Comparison of ENCODE assay signal across 10 cellular contexts in the genomic region with DNA sequence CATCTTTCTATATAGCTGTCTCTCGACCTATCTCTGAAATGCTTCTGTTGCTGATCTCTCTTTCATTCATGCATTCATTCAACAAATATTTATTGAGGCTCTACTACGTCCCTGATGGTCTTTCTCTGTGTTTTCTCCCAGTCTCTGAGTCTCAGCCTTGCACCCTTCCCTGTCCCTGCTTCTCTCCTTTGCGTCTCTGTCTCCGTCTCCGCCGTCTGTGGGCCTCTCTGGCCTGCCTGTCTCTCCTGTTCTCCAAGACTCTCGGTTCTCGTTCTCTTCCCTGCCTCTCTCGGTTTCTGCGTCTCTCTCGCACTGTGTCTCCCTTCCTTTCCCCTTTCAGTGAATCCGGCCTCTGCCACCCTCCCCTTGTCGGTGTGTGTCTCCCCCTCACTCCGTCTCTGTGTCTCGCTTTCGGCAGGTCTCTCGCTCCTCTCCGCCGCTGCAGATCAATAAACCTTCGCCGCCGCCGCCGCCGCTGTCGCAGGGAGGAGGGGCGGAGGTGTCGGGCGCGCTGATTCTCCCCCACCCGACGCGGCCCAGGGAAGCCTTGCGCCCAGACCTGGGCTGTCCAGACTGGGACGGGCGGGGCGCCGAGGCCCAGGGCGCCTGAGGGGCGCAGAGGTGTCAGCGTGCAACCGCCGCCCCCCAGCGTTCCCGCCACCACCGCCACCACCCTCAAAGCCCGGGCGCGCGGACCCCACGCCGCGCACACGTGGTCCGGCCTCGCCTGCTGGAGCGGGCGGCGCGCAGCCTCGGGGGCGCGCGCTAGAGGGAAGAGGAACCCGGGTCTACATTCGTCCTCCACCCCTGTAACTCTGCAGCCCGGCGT. TPM values are rescaled to one million over a fixed set of nuclear protein-coding genes. Genes with fewer than 3 reads are reported as not detected.
DNase-seq lines count a peak whose midpoint lies in the region; ATAC-seq, FAIRE-seq and TF ChIP-seq lines count a peak whose summit lies in the region.
"Had no signal": no experiment of that assay in that cellular context is flagged by ENCODE, and none has a peak within 500 bp of the region (broad histone marks: within the 10 kb centered on the region; RNA-seq: fewer than 3 reads in every experiment).

No MANE protein-coding gene starts in this region.

- 3% methylated on average over 63 of the region's 68 CpGs for WGBS in GM12878 (ENCODE audit: insufficient coverage, insufficient replicate concordance, low lambda C conversion rate, missing lambda C conversion rate)

- no peaks in the 10 kb centered on the region for H3K36me3 ChIP-seq in CD8-positive, alpha-beta memory T cell (ENCODE audit: insufficient read depth, low read length)
- H3K36me3 ChIP-seq in GM12878 (ENCODE audit: control insufficient read depth in 2 of 2, insufficient read depth in 2 of 2, low read length in 1 of 2), result no peaks in the 10 kb centered on the region
- H3K36me3 ChIP-seq: tibial nerve had no signal

- POLR2A ChIA-PET in CD8-positive, alpha-beta memory T cell (lab: Charles Lee), result no interaction called here
- POLR2A ChIA-PET in GM12878 (lab: Charles Lee), result no interaction called here

- DNase-seq in CD8-positive, alpha-beta memory T cell, result peak in 2 of 5 donors; percentile 20 to 37
- DNase-seq in Kasumi-1 (lab: John Stamatoyannopoulos, UW) (peak; percentile 29 to 33), GM12878 (ENCODE audit: low read depth, low spot score) (no peak), NCI-H2196 treated with DMSO at 0.1 percent for 48 hours (lab: John Stamatoyannopoulos, UW; ENCODE audit: unreplicated experiment) (no peak), inferior parietal cortex (ENCODE audit: extremely low spot score) (no peak)

- ATAC-seq in GM12878, result no peak
- ATAC-seq in GM21717 (IDR thresholded peaks at IDR 0.05; ENCODE audit: unreplicated experiment), result no peak
- no peak for ATAC-seq in GM19328 (IDR thresholded peaks at IDR 0.05; ENCODE audit: unreplicated experiment)
- ATAC-seq: left lobe of liver had no signal

- H3K4me1 ChIP-seq in CD8-positive, alpha-beta memory T cell (ENCODE audit: insufficient read depth, low read length), result peaks cover 74% of the 10 kb centered on the region
- peaks cover 42% of the 10 kb centered on the region for H3K4me1 ChIP-seq in GM12878 (ENCODE audit: control insufficient read depth, insufficient read depth, low read length)

- H3K4me3 ChIP-seq in CD8-positive, alpha-beta memory T cell (ENCODE audit: low read length), result peak overlapping the region; percentile 34
- 0 out of 2 replicates have a peak overlapping the region, but pooled peaks have one; percentile 0 for H3K4me3 ChIP-seq in GM12878

- H3K9ac ChIP-seq in GM12878 (ENCODE audit: control insufficient read depth, insufficient read depth, low read length), result no peak overlapping the region

- intact Hi-C loops in GM12878 (cut with micrococcal nuclease; ENCODE audit: unreplicated experiment), result loop anchor here (10.0 kb wide), 1 partner anchor 597 kb away; no protein-coding TSS in a partner anchor

- H2AFZ ChIP-seq in GM12878 (ENCODE audit: control insufficient read depth, low read depth, low read length), result no peak overlapping the region

- peak overlapping the region; percentile 65 for H3K4me2 ChIP-seq in GM12878 (ENCODE audit: control insufficient read depth, insufficient read depth)

- peaks cover 0 to 5% (median 2%) of the 10 kb centered on the region in 3 donors for H3K36me3 Mint-ChIP-seq in CD8-positive, alpha-beta memory T cell
- H3K36me3 Mint-ChIP-seq in nephron (ENCODE audit: low read depth), result no peaks in the 10 kb centered on the region

- no peak for TF ChIP-seq RAD21 in GM12878 (IDR thresholded peaks at IDR 0.05; ENCODE audit: insufficient read depth, low read depth, low read length)

- TF ChIP-seq POLR2A in GM12878 (IDR thresholded peaks at IDR 0.05; ENCODE audit: low read depth, low read length), result no peak

- H3K27me3 Mint-ChIP-seq in CD8-positive, alpha-beta memory T cell, result peaks cover 39 to 44% of the 10 kb centered on the region in 2 donors
- H3K27me3 Mint-ChIP-seq in nephron (ENCODE audit: low read depth), result peaks cover 68% of the 10 kb centered on the region

- TF ChIP-seq CTCF in GM12878 (IDR thresholded peaks at IDR 0.05 in 2 of 3, conservative IDR thresholded peaks at IDR 0.05 in 1 of 3; ENCODE audit: control insufficient read depth in 2 of 3, extremely low read depth in 1 of 3, insufficient read depth in 1 of 3, low read depth in 3 of 3, low read length in 3 of 3), result no peak
- no peak for TF ChIP-seq CTCF in nephron (IDR thresholded peaks at IDR 0.05; ENCODE audit: unreplicated experiment in 3 of 3)

- H3K27me3 ChIP-seq in CD8-positive, alpha-beta memory T cell (ENCODE audit: insufficient read depth, low read length, poor library complexity, severe bottlenecking), result peaks cover 43% of the 10 kb centered on the region
- peaks cover 23 to 26% of the 10 kb centered on the region in 2 experiments for H3K27me3 ChIP-seq in GM12878 (replicated peaks in 1 of 2; ENCODE audit: control insufficient read depth in 2 of 2, insufficient read depth in 2 of 2, low read length in 1 of 2)

- SMC1A ChIA-PET in GM12878 (lab: Charles Lee; ENCODE audit: uncharacterized antibody, unreplicated experiment), result interaction anchor here (0.9 to 1.7 kb wide), 3 partner anchors 18 to 27 kb away, joined by 4 to 8 read pairs (median 4); partner anchors contain the start of gene EFNA4

- H3K79me2 ChIP-seq in GM12878 (ENCODE audit: control insufficient read depth, insufficient read depth, low read length), result no peaks in the 10 kb centered on the region

- no peak overlapping the region for H3K27ac ChIP-seq in CD8-positive, alpha-beta memory T cell (ENCODE audit: low read depth, low read length)
- no peak overlapping the region for H3K27ac ChIP-seq in GM12878 (ENCODE audit: control insufficient read depth, insufficient read depth)
- H3K27ac ChIP-seq: tibial nerve had no signal

- FAIRE-seq in GM12878 (lab: Jason Lieb, UNC), result no peak

- H4K20me1 ChIP-seq in GM12878 (ENCODE audit: control insufficient read depth, insufficient read depth), result no peaks in the 10 kb centered on the region

- TF ChIP-seq EP300 in GM12878 (IDR thresholded peaks at IDR 0.05; ENCODE audit: borderline replicate concordance in 1 of 2, control insufficient read depth in 1 of 2, low read depth in 2 of 2, low read length in 2 of 2), result no peak

- BruUV-seq in GM12878 (replicated peaks; lab: Mats Ljungman, UMichigan), result no TSS peak

- peak overlapping the region; percentile 56 to 84 (median 68) for H3K4me3 Mint-ChIP-seq in CD8-positive, alpha-beta memory T cell
- peak overlapping the region; percentile 84 to 98 (median 85) for H3K4me3 Mint-ChIP-seq in nephron

- CTCF ChIA-PET in CD8-positive, alpha-beta memory T cell (lab: Charles Lee), result interaction anchor here (1.2 to 4.8 kb wide), 5 partner anchors 19 to 91 kb away, joined by 3 to 107 read pairs (median 7); partner anchors contain the start of genes EFNA4 and KRTCAP2
- CTCF ChIA-PET in GM12878 (lab: Yijun Ruan, JAX), result interaction anchor here (0.6 to 5.5 kb wide), 6 partner anchors 10 to 91 kb away, joined by 3 to 195 read pairs (median 4); partner anchors contain the start of genes EFNA4 and KRTCAP2

- peak overlapping the region in 5 of 8 donors; percentile 4 to 68 (median 22) for H3K27ac Mint-ChIP-seq in CD8-positive, alpha-beta memory T cell
- peak overlapping the region; percentile 5 to 67 (median 35) for H3K27ac Mint-ChIP-seq in nephron

- RAD21 ChIA-PET in GM12878 (lab: Charles Lee; ENCODE audit: unreplicated experiment), result interaction anchor here (1.6 kb wide), 2 partner anchors 17 to 18 kb away, joined by 3 to 6 read pairs; partner anchors contain the start of gene EFNA4

- no peaks in the 10 kb centered on the region for H3K9me3 ChIP-seq in CD8-positive, alpha-beta memory T cell (ENCODE audit: low read length)
- no peaks in the 10 kb centered on the region for H3K9me3 ChIP-seq in GM12878 (replicated peaks; ENCODE audit: control insufficient read depth, insufficient read depth, low read length)
- H3K9me3 ChIP-seq: tibial nerve had no signal

- in situ Hi-C loops in GM12878 (cut with MboI), result no loop called here

- peaks cover 41 to 72% (median 45%) of the 10 kb centered on the region in 3 donors for H3K4me1 Mint-ChIP-seq in CD8-positive, alpha-beta memory T cell
- peaks cover 34% of the 10 kb centered on the region for H3K4me1 Mint-ChIP-seq in nephron

- H3K9me3 Mint-ChIP-seq in CD8-positive, alpha-beta memory T cell, result peaks cover 0 to 2% (median 0%) of the 10 kb centered on the region in 5 donors
- no peaks in the 10 kb centered on the region for H3K9me3 Mint-ChIP-seq in nephron

RNA-seq across cellular contexts. Expression of gene EFNA3, which starts 3.0 kb away (rescaled TPM):
- total RNA-seq in CD8-positive, alpha-beta memory T cell, result 1 to 10 TPM in 1 of 2 experiments, under 1 TPM in 1; 0.94 to 1.4 TPM
- polyA plus RNA-seq in CD8-positive, alpha-beta memory T cell, result 1.0 TPM
- 1.8 and 2.1 TPM in 2 replicates for total RNA-seq in GM12878 (2013; cell fraction: nucleolus; rRNA removed)
- total RNA-seq in GM12878 (2014; rRNA removed) (1.1 and 1.3 TPM in 2 replicates), GM12878 (2014; rRNA removed; fragmentation: Illumina TruSeq; extraction: Trizol) (0.64 and 0.67 TPM in 2 replicates), GM12878 (2021) (1.2 and 1.5 TPM in 2 replicates)
- 2.6 TPM for polyA plus RNA-seq in GM12878 (2011; ENCODE audit: low read depth)
- polyA plus RNA-seq in GM12878 (2011; rRNA removed) (2.3 and 5.4 TPM in 2 replicates), GM12878 (2014; fragmentation: Illumina TruSeq; extraction: Trizol) (0.55 and 1.00 TPM in 2 replicates), GM12878 (2014; fragmentation: Nextera tagmentation; extraction: Ambion mirVana) (under 1 TPM; 0.08 to 0.26 TPM), GM12878 (2014; rRNA removed) (1.2 and 1.7 TPM in 2 replicates), GM12878 (2016; fragmentation: Nextera tagmentation; extraction: Ambion mirVana) (1 to 10 TPM in 1 of 2 experiments, under 1 TPM in 1; 0.81 to 1.1 TPM)
- polyA plus RNA-seq in GM12878 (2011; cell fraction: cytosol; rRNA removed), result 6.2 and 7.7 TPM in 2 replicates
- 5.1 and 10.8 TPM in 2 replicates for polyA plus RNA-seq in GM12878 (2011; cell fraction: nucleus; rRNA removed)
- polyA plus RNA-seq in GM12878 (2012), result 3.4 and 4.9 TPM in 2 replicates
- 1.8 and 3.9 TPM in 2 replicates for polyA minus RNA-seq in GM12878 (2011; rRNA and poly(A)+ RNA removed)
- 2.9 and 3.6 TPM in 2 replicates for polyA minus RNA-seq in GM12878 (2011; cell fraction: cytosol; rRNA and poly(A)+ RNA removed)
- polyA minus RNA-seq in GM12878 (2011; cell fraction: nucleus; rRNA and poly(A)+ RNA removed), result 2.4 and 3.4 TPM in 2 replicates

RNA-seq across cellular contexts. Expression of gene EFNA4, which starts 18.1 kb away (rescaled TPM):
- 1 to 10 TPM; 3.4 to 3.7 TPM for total RNA-seq in CD8-positive, alpha-beta memory T cell
- 3.0 TPM for polyA plus RNA-seq in CD8-positive, alpha-beta memory T cell
- total RNA-seq in GM12878 (2013; cell fraction: nucleolus; rRNA removed), result 5.7 and 6.7 TPM in 2 replicates
- total RNA-seq in GM12878 (2014; rRNA removed) (8.7 and 14.1 TPM in 2 replicates), GM12878 (2014; rRNA removed; fragmentation: Illumina TruSeq; extraction: Trizol) (3.4 and 4.3 TPM in 2 replicates), GM12878 (2021) (5.3 and 6.3 TPM in 2 replicates)
- polyA plus RNA-seq in GM12878 (2011; ENCODE audit: low read depth), result 1.9 TPM
- polyA plus RNA-seq in GM12878 (2011; rRNA removed) (3.6 and 8.4 TPM in 2 replicates), GM12878 (2014; fragmentation: Illumina TruSeq; extraction: Trizol) (2.4 and 4.9 TPM in 2 replicates), GM12878 (2014; fragmentation: Nextera tagmentation; extraction: Ambion mirVana) (1 to 10 TPM in 1 of 2 experiments, under 1 TPM in 1; 0.52 to 1.3 TPM), GM12878 (2014; rRNA removed) (9.7 and 10.7 TPM in 2 replicates), GM12878 (2016; fragmentation: Nextera tagmentation; extraction: Ambion mirVana) (1 to 10 TPM; 3.4 to 4.7 TPM)
- polyA plus RNA-seq in GM12878 (2011; cell fraction: cytosol; rRNA removed), result 11.2 and 12.9 TPM in 2 replicates
- 6.6 and 8.8 TPM in 2 replicates for polyA plus RNA-seq in GM12878 (2011; cell fraction: nucleus; rRNA removed)
- 4.7 and 5.6 TPM in 2 replicates for polyA plus RNA-seq in GM12878 (2012)
- 4.8 and 12.7 TPM in 2 replicates for polyA minus RNA-seq in GM12878 (2011; rRNA and poly(A)+ RNA removed)
- 4.7 and 5.6 TPM in 2 replicates for polyA minus RNA-seq in GM12878 (2011; cell fraction: cytosol; rRNA and poly(A)+ RNA removed)
- polyA minus RNA-seq in GM12878 (2011; cell fraction: nucleus; rRNA and poly(A)+ RNA removed), result 3.1 and 4.1 TPM in 2 replicates

RNA-seq across cellular contexts. Expression of gene ADAM15, which starts 30.6 kb away (rescaled TPM):
- total RNA-seq in CD8-positive, alpha-beta memory T cell, result 10 to 100 TPM; 34.5 to 36.9 TPM
- 15.3 TPM for polyA plus RNA-seq in CD8-positive, alpha-beta memory T cell
- total RNA-seq in GM12878 (2013; cell fraction: nucleolus; rRNA removed), result 15.4 TPM in 2 replicates
- total RNA-seq in GM12878 (2014; rRNA removed) (21.7 and 28.9 TPM in 2 replicates), GM12878 (2014; rRNA removed; fragmentation: Illumina TruSeq; extraction: Trizol) (10.5 and 13.0 TPM in 2 replicates), GM12878 (2021) (30.0 and 38.8 TPM in 2 replicates)
- polyA plus RNA-seq in GM12878 (2011; ENCODE audit: low read depth), result 2.3 TPM
- polyA plus RNA-seq in GM12878 (2011; rRNA removed) (3.1 and 6.4 TPM in 2 replicates), GM12878 (2014; fragmentation: Illumina TruSeq; extraction: Trizol) (5.7 and 11.3 TPM in 2 replicates), GM12878 (2014; fragmentation: Nextera tagmentation; extraction: Ambion mirVana) (under 1 TPM; 0.29 to 0.79 TPM), GM12878 (2014; rRNA removed) (27.8 and 29.6 TPM in 2 replicates), GM12878 (2016; fragmentation: Nextera tagmentation; extraction: Ambion mirVana) (10 to 100 TPM; 16.4 to 18.7 TPM)
- 7.8 and 11.9 TPM in 2 replicates for polyA plus RNA-seq in GM12878 (2011; cell fraction: cytosol; rRNA removed)
- polyA plus RNA-seq in GM12878 (2011; cell fraction: nucleus; rRNA removed), result 45.5 TPM in 2 replicates
- 6.3 and 9.5 TPM in 2 replicates for polyA plus RNA-seq in GM12878 (2012)
- polyA minus RNA-seq in GM12878 (2011; rRNA and poly(A)+ RNA removed), result 8.7 and 12.4 TPM in 2 replicates
- polyA minus RNA-seq in GM12878 (2011; cell fraction: cytosol; rRNA and poly(A)+ RNA removed), result 12.2 and 13.4 TPM in 2 replicates
- 9.4 and 17.5 TPM in 2 replicates for polyA minus RNA-seq in GM12878 (2011; cell fraction: nucleus; rRNA and poly(A)+ RNA removed)

RNA-seq across cellular contexts. Expression of gene EFNA1, which starts 46.0 kb away (rescaled TPM):
- under 1 TPM; 0.16 to 0.31 TPM for total RNA-seq in CD8-positive, alpha-beta memory T cell
- polyA plus RNA-seq in CD8-positive, alpha-beta memory T cell, result 1.3 TPM
- 1.3 and 1.4 TPM in 2 replicates for total RNA-seq in GM12878 (2013; cell fraction: nucleolus; rRNA removed)
- total RNA-seq in GM12878 (2014; rRNA removed) (0.05 TPM in 1 of 2 replicates, not detected in the other), GM12878 (2014; rRNA removed; fragmentation: Illumina TruSeq; extraction: Trizol) (not detected in 2 replicates), GM12878 (2021) (0.28 TPM in 1 of 2 replicates, not detected in the other)
- not detected for polyA plus RNA-seq in GM12878 (2011; ENCODE audit: low read depth)
- polyA plus RNA-seq in GM12878 (2011; rRNA removed) (4.6 and 7.5 TPM in 2 replicates), GM12878 (2014; fragmentation: Illumina TruSeq; extraction: Trizol) (0.13 TPM in 1 of 2 replicates, not detected in the other), GM12878 (2014; fragmentation: Nextera tagmentation; extraction: Ambion mirVana) (under 1 TPM in 1 of 2 experiments, not detected in 1; 0.19 TPM), GM12878 (2014; rRNA removed) (not detected in 2 replicates), GM12878 (2016; fragmentation: Nextera tagmentation; extraction: Ambion mirVana) (under 1 TPM; 0.13 to 0.44 TPM)
- polyA plus RNA-seq in GM12878 (2011; cell fraction: cytosol; rRNA removed), result 7.8 and 9.4 TPM in 2 replicates
- polyA plus RNA-seq in GM12878 (2011; cell fraction: nucleus; rRNA removed), result 4.4 and 8.5 TPM in 2 replicates
- 0.18 and 0.55 TPM in 2 replicates for polyA plus RNA-seq in GM12878 (2012)
- 6.3 and 7.3 TPM in 2 replicates for polyA minus RNA-seq in GM12878 (2011; rRNA and poly(A)+ RNA removed)
- 10.4 and 11.4 TPM in 2 replicates for polyA minus RNA-seq in GM12878 (2011; cell fraction: cytosol; rRNA and poly(A)+ RNA removed)
- 2.4 and 3.7 TPM in 2 replicates for polyA minus RNA-seq in GM12878 (2011; cell fraction: nucleus; rRNA and poly(A)+ RNA removed)

RNA-seq across cellular contexts. Expression of gene DCST1, which starts 48.1 kb away (rescaled TPM):
- not detected for total RNA-seq in CD8-positive, alpha-beta memory T cell
- not detected for polyA plus RNA-seq in CD8-positive, alpha-beta memory T cell
- total RNA-seq in GM12878 (2013; cell fraction: nucleolus; rRNA removed), result not detected in 2 replicates
- total RNA-seq in GM12878 (2014; rRNA removed) (not detected in 2 replicates), GM12878 (2014; rRNA removed; fragmentation: Illumina TruSeq; extraction: Trizol) (not detected in 2 replicates), GM12878 (2021) (not detected in 2 replicates)
- polyA plus RNA-seq in GM12878 (2011; ENCODE audit: low read depth), result not detected
- polyA plus RNA-seq in GM12878 (2011; rRNA removed) (not detected in 2 replicates), GM12878 (2014; fragmentation: Illumina TruSeq; extraction: Trizol) (not detected in 2 replicates), GM12878 (2014; fragmentation: Nextera tagmentation; extraction: Ambion mirVana) (not detected), GM12878 (2014; rRNA removed) (not detected in 2 replicates), GM12878 (2016; fragmentation: Nextera tagmentation; extraction: Ambion mirVana) (not detected)
- not detected in 2 replicates for polyA plus RNA-seq in GM12878 (2011; cell fraction: cytosol; rRNA removed)
- 0.24 TPM in 1 of 2 replicates, not detected in the other for polyA plus RNA-seq in GM12878 (2011; cell fraction: nucleus; rRNA removed)
- not detected in 2 replicates for polyA plus RNA-seq in GM12878 (2012)
- polyA minus RNA-seq in GM12878 (2011; rRNA and poly(A)+ RNA removed), result not detected in 2 replicates
- not detected in 2 replicates for polyA minus RNA-seq in GM12878 (2011; cell fraction: cytosol; rRNA and poly(A)+ RNA removed)
- not detected in 2 replicates for polyA minus RNA-seq in GM12878 (2011; cell fraction: nucleus; rRNA and poly(A)+ RNA removed)

Comparison
In these comparisons a context has a peak if more than half of its experiments do, and no peak if none do; other contexts are left out.
1. DNase-seq: peak in Kasumi-1 (2 of 2); none in GM12878 (single experiment), NCI-H2196 treated with DMSO at 0.1 percent for 48 hours (single experiment) and inferior parietal cortex (single experiment).